In genomic region chr10:80581469-80581835, GRCh38 we compare ENCODE assay signal across 16 cellular contexts. TPM values are rescaled to one million over a fixed set of nuclear protein-coding genes. Genes with fewer than 3 reads are reported as not detected.
"Had no signal": no experiment of that assay in that cellular context is flagged by ENCODE, and none has a peak within 500 bp of the region (broad histone marks: within the 10 kb centered on the region; RNA-seq: fewer than 3 reads in every experiment).

No MANE protein-coding gene starts in this region.

- H3K36me3 Mint-ChIP-seq: activated CD4-positive, alpha-beta memory T cell treated with anti-CD3 and anti-CD28 coated beads for 36 hours; natural killer cell treated with Interleukin-12 subunit alpha and Interleukin-12 subunit beta and Interleukin-15 and Interleukin-18, amount 100 ng/mL, for 72 hours had no signal

- H3K36me3 ChIP-seq: prostate gland, right lobe of liver had no signal

- H3K27me3 Mint-ChIP-seq: dendritic cell treated with granulocyte-macrophage colony-stimulating factor and Interleukin-4, amounts not matched to agents 40 ng/mL and 50 ng/mL, for 4 days; stimulated activated naive B cell treated with anti-CD40 and anti-IgM and Interleukin-4, amounts not matched to agents 10 μg/mL and 1 μg/mL and 100 μg/mL, for 72 hours had no signal

- H3K9me3 ChIP-seq: prostate gland, right lobe of liver had no signal

- H3K4me3 Mint-ChIP-seq: activated CD4-positive, alpha-beta memory T cell treated with anti-CD3 and anti-CD28 coated beads for 36 hours; activated naive CD4-positive, alpha-beta T cell treated with anti-CD3 and anti-CD28 coated beads for 36 hours; dendritic cell treated with granulocyte-macrophage colony-stimulating factor and Interleukin-4, amounts not matched to agents 40 ng/mL and 50 ng/mL, for 4 days; effector memory CD8-positive, alpha-beta T cell; immature natural killer cell; natural killer cell treated with Interleukin-12 subunit alpha and Interleukin-12 subunit beta and Interleukin-15 and Interleukin-18, amount 100 ng/mL, for 72 hours; stimulated activated naive B cell treated with anti-CD40 and anti-IgM and Interleukin-4, amounts not matched to agents 10 μg/mL and 1 μg/mL and 100 μg/mL, for 72 hours; T-helper 1 cell treated with Interleukin-12 subunit alpha and Interleukin-12 subunit beta and Interleukin-4 antibody, amounts not matched to agents 30 μg/mL and 1 μg/mL, for 36 hours had no signal

- H3K27ac Mint-ChIP-seq: activated CD4-positive, alpha-beta memory T cell treated with anti-CD3 and anti-CD28 coated beads for 36 hours; activated naive CD4-positive, alpha-beta T cell treated with anti-CD3 and anti-CD28 coated beads for 36 hours; dendritic cell treated with granulocyte-macrophage colony-stimulating factor and Interleukin-4, amounts not matched to agents 40 ng/mL and 50 ng/mL, for 4 days; effector memory CD8-positive, alpha-beta T cell; immature natural killer cell; natural killer cell treated with Interleukin-12 subunit alpha and Interleukin-12 subunit beta and Interleukin-15 and Interleukin-18, amount 100 ng/mL, for 72 hours; stimulated activated naive B cell treated with anti-CD40 and anti-IgM and Interleukin-4, amounts not matched to agents 10 μg/mL and 1 μg/mL and 100 μg/mL, for 72 hours; T-helper 1 cell treated with Interleukin-12 subunit alpha and Interleukin-12 subunit beta and Interleukin-4 antibody, amounts not matched to agents 30 μg/mL and 1 μg/mL, for 36 hours had no signal

- H3K4me1 ChIP-seq: prostate gland, right lobe of liver had no signal

- H3K27ac ChIP-seq: prostate gland, right lobe of liver had no signal

- H3K9me3 Mint-ChIP-seq: activated CD4-positive, alpha-beta memory T cell treated with anti-CD3 and anti-CD28 coated beads for 36 hours; effector memory CD8-positive, alpha-beta T cell had no signal

- H3K4me3 ChIP-seq: prostate gland, right lobe of liver had no signal

- DNase-seq: activated CD4-positive, alpha-beta memory T cell treated with anti-CD3 and anti-CD28 coated beads for 36 hours; activated naive CD4-positive, alpha-beta T cell treated with anti-CD3 and anti-CD28 coated beads for 36 hours; effector memory CD8-positive, alpha-beta T cell; immature natural killer cell; mammary epithelial cell; occipital lobe; stimulated activated CD4-positive, alpha-beta T cell treated with anti-CD3 and anti-CD28 coated beads, Interleukin-2, amount 100 ng/mL, for 24 hours; stimulated activated naive B cell treated with anti-CD40 and anti-IgM and Interleukin-4, amounts not matched to agents 10 μg/mL and 1 μg/mL and 100 μg/mL, for 72 hours had no signal

- H3K27me3 ChIP-seq: right lobe of liver had no signal

- FAIRE-seq: TTC549, urothelium cell line had no signal

RNA-seq across cellular contexts. Expression of gene SH2D4B, which starts 43.8 kb away (rescaled TPM):
- total RNA-seq: epithelial cell of proximal tubule, right lobe of liver had no signal
- polyA plus RNA-seq: immature natural killer cell had no signal
